14 cellular contexts compared by ENCODE assay signal in the genomic region with DNA sequence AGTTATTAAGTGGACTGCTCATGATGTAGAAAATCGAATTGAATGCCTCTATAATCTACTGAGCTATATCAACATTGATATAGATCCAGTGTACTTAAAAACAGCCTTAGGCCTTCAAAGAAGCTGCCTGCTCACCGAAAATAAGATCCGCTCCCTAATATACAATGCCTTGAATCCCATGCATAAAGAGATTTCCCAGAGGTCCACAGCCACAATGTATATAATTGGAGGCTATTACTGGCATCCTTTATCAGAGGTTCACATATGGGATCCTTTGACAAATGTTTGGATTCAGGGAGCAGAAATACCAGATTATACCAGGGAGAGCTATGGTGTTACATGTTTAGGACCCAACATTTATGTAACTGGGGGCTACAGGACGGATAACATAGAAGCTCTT. TPM values are rescaled to one million over a fixed set of nuclear protein-coding genes. Genes with fewer than 3 reads are reported as not detected.
A peak's percentile ranks its signal among the peaks of the same experiment; 100 is the strongest.
DNase-seq lines count a peak whose midpoint lies in the region; TF ChIP-seq lines count a peak whose summit lies in the region.
"Had no signal": no experiment of that assay in that cellular context is flagged by ENCODE, and none has a peak within 500 bp of the region (broad histone marks: within the 10 kb centered on the region; RNA-seq: fewer than 3 reads in every experiment).

No MANE protein-coding gene starts in this region.

- H3K36me3 Mint-ChIP-seq in activated CD4-positive, alpha-beta T cell treated with anti-CD3 and anti-CD28 coated beads, Interleukin-2, amount 10 ng/mL, durations not matched to agents 24 days and 14 days (ENCODE audit: low read depth): no peaks in the 10 kb centered on the region
- H3K36me3 Mint-ChIP-seq: memory B cell had no signal

- peaks cover 29% of the 10 kb centered on the region for H3K4me1 ChIP-seq in HUES64 (ENCODE audit: insufficient read depth, low read length)
- peaks cover 26% of the 10 kb centered on the region for H3K4me1 ChIP-seq in neuron (ENCODE audit: insufficient read depth, low read length)

- no peaks in the 10 kb centered on the region for H3K9me3 Mint-ChIP-seq in activated CD4-positive, alpha-beta T cell treated with anti-CD3 and anti-CD28 coated beads, Interleukin-2, amount 10 ng/mL, durations not matched to agents 24 days and 14 days
- H3K9me3 Mint-ChIP-seq: memory B cell had no signal

- peak overlapping the region; percentile 17 for H3K4me3 Mint-ChIP-seq in activated CD4-positive, alpha-beta T cell treated with anti-CD3 and anti-CD28 coated beads, Interleukin-2, amount 10 ng/mL, durations not matched to agents 24 days and 14 days
- H3K4me3 Mint-ChIP-seq: memory B cell had no signal

- WGBS in HUES64: 89% methylated on average over 4 of the region's 4 CpGs

- H3K9ac ChIP-seq in HUES64 (ENCODE audit: low read depth, low read length): no peak overlapping the region

- H3K27me3 Mint-ChIP-seq in activated CD4-positive, alpha-beta T cell treated with anti-CD3 and anti-CD28 coated beads, Interleukin-2, amount 10 ng/mL, durations not matched to agents 24 days and 14 days: peaks cover 43% of the 10 kb centered on the region

- H3K9me3 ChIP-seq in HUES64 (ENCODE audit: insufficient read depth, low read depth, low read length): no peaks in the 10 kb centered on the region
- no peaks in the 10 kb centered on the region for H3K9me3 ChIP-seq in neuron (ENCODE audit: low read length)
- H3K9me3 ChIP-seq: thoracic aorta had no signal

- no peak overlapping the region for H3K27ac Mint-ChIP-seq in activated CD4-positive, alpha-beta T cell treated with anti-CD3 and anti-CD28 coated beads, Interleukin-2, amount 10 ng/mL, durations not matched to agents 24 days and 14 days
- H3K27ac Mint-ChIP-seq: memory B cell had no signal

- peaks cover 25% of the 10 kb centered on the region for H3K36me3 ChIP-seq in HUES64 (ENCODE audit: insufficient read depth, low read length)
- H3K36me3 ChIP-seq in neuron (ENCODE audit: insufficient read depth, low read length): peaks cover 28% of the 10 kb centered on the region
- H3K36me3 ChIP-seq: thoracic aorta had no signal

- H3K4me3 ChIP-seq in HUES64 (ENCODE audit: low read length): peak overlapping the region; percentile 97
- H3K4me3 ChIP-seq in dorsolateral prefrontal cortex: peak overlapping the region in 42 of 59 donors; percentile 11 to 85 (median 70)
- H3K4me3 ChIP-seq in neuron (ENCODE audit: low read length): peak overlapping the region; percentile 87

- H3K27me3 ChIP-seq in HUES64 (ENCODE audit: insufficient read depth, low read length) (peaks cover 8% of the 10 kb centered on the region), dorsolateral prefrontal cortex (no peaks in the 10 kb centered on the region), neuron (ENCODE audit: insufficient read depth, low read length) (no peaks in the 10 kb centered on the region)

- no peak for TF ChIP-seq CTCF in dorsolateral prefrontal cortex (IDR thresholded peaks at IDR 0.05 in 54 of 56, conservative IDR thresholded peaks at IDR 0.05 in 2 of 56; ENCODE audit: low read depth in 1 of 56, partially characterized antibody in 56 of 56)

- DNase-seq in activated CD4-positive, alpha-beta T cell treated with anti-CD3 and anti-CD28 coated beads, Interleukin-2, amount 10 ng/mL, durations not matched to agents 24 days and 14 days: no peak
- no peak for DNase-seq in activated CD4-positive, alpha-beta T cell treated with anti-CD3 and anti-CD28 coated beads, Interleukin-2, amount 50 U/mL, for 1 hour
- no peak for DNase-seq in dorsolateral prefrontal cortex
- no peak for DNase-seq in activated CD4-positive, CD25-positive, alpha-beta regulatory T cell (lab: John Stamatoyannopoulos, UW)
- DNase-seq in C1 segment of cervical spinal cord (lab: John Stamatoyannopoulos, UW): no peak
- no peak for DNase-seq in NCI-H1436 (lab: John Stamatoyannopoulos, UW)
- DNase-seq: aorta, KBM-7, NCI-H2107 had no signal

- intact Hi-C loops in activated CD4-positive, alpha-beta T cell treated with anti-CD3 and anti-CD28 coated beads, Interleukin-2, amount 10 ng/mL, durations not matched to agents 24 days and 14 days (cut with micrococcal nuclease): no loop called here
- intact Hi-C loops in dorsolateral prefrontal cortex (cut with DNase I): no loop called here

- no peak overlapping the region for H2AFZ ChIP-seq in neuron (ENCODE audit: low read depth, low read length)

- H3K27ac ChIP-seq in HUES64 (ENCODE audit: low read depth, low read length): no peak overlapping the region
- H3K27ac ChIP-seq in dorsolateral prefrontal cortex: peak overlapping the region in 3 of 59 donors; percentile 3 to 38 (median 27)
- H3K27ac ChIP-seq: thoracic aorta had no signal

- H3K4me1 Mint-ChIP-seq in activated CD4-positive, alpha-beta T cell treated with anti-CD3 and anti-CD28 coated beads, Interleukin-2, amount 10 ng/mL, durations not matched to agents 24 days and 14 days: peaks cover 16% of the 10 kb centered on the region

RNA-seq across cellular contexts. Expression of a gene that starts 2.0 kb away (rescaled TPM):
- 8.6 and 9.1 TPM in 2 replicates for total RNA-seq in activated CD4-positive, alpha-beta T cell treated with anti-CD3 and anti-CD28 coated beads, Interleukin-2, amount 10 ng/mL, durations not matched to agents 24 days and 14 days
- 44.3 TPM for polyA plus RNA-seq in HUES64 (2013, experiment 1 of 2)
- polyA plus RNA-seq in HUES64 (2013, experiment 2 of 2): 49.3 TPM
- total RNA-seq in dorsolateral prefrontal cortex: 10 to 100 TPM; 13.8 to 42.7 (median 26.5) TPM

RNA-seq across cellular contexts. Expression of a gene that starts 41.4 kb away (rescaled TPM):
- 3.0 and 3.2 TPM in 2 replicates for total RNA-seq in activated CD4-positive, alpha-beta T cell treated with anti-CD3 and anti-CD28 coated beads, Interleukin-2, amount 10 ng/mL, durations not matched to agents 24 days and 14 days
- 6.8 TPM for polyA plus RNA-seq in HUES64 (2013, experiment 1 of 2)
- polyA plus RNA-seq in HUES64 (2013, experiment 2 of 2): 8.8 TPM
- total RNA-seq in dorsolateral prefrontal cortex: 10 to 100 TPM in 10 of 120 experiments, 1 to 10 TPM in 110; 3.3 to 13.0 (median 7.3) TPM

RNA-seq across cellular contexts. Expression of a gene that starts 41.4 kb away (rescaled TPM):
- total RNA-seq in activated CD4-positive, alpha-beta T cell treated with anti-CD3 and anti-CD28 coated beads, Interleukin-2, amount 10 ng/mL, durations not matched to agents 24 days and 14 days: not detected in 2 replicates
- 0.35 TPM for polyA plus RNA-seq in HUES64 (2013, experiment 1 of 2)
- 0.57 TPM for polyA plus RNA-seq in HUES64 (2013, experiment 2 of 2)
- total RNA-seq in dorsolateral prefrontal cortex: 1 to 10 TPM in 116 of 120 experiments, under 1 TPM in 4; 0.36 to 9.7 (median 2.8) TPM
- total RNA-seq: T-helper 1 cell treated with Interleukin-12 subunit alpha and Interleukin-12 subunit beta and Interleukin-4 antibody, amounts not matched to agents 30 ng/mL and 1 ng/mL, for 36 hours; thoracic aorta had no signal
